ENCODE assay signal across 1 cellular context in genomic region chr14:37493606-37494005, GRCh38.
A peak's percentile ranks its signal among the peaks of the same experiment; 100 is the strongest.
TF ChIP-seq lines count a peak whose summit lies in the region.

No MANE protein-coding gene starts in this region.

TF ChIP-seq in HepG2, 621 proteins besides CTCF, POLR2A, EP300 and RAD21 (continued from another document and continues in another):
- TF ChIP-seq ZNF710 (CRISPR knock-in tag; IDR thresholded peaks at IDR 0.05; ENCODE audit: borderline replicate concordance), result no peak
- TF ChIP-seq ERF (CRISPR knock-in tag; IDR thresholded peaks at IDR 0.05), result no peak
- no peak for TF ChIP-seq RERE (CRISPR knock-in tag; IDR thresholded peaks at IDR 0.05; ENCODE audit: low read depth)
- no peak for TF ChIP-seq ZNF773 (CRISPR knock-in tag; IDR thresholded peaks at IDR 0.05; ENCODE audit: borderline replicate concordance)
- no peak for TF ChIP-seq KLF12 (CRISPR knock-in tag; IDR thresholded peaks at IDR 0.05; ENCODE audit: borderline replicate concordance)
- no peak for TF ChIP-seq ATF5 (CRISPR knock-in tag; IDR thresholded peaks at IDR 0.05; ENCODE audit: low read depth)
- 0 out of 2 replicates have a peak, but pooled peaks have one; percentile 10 for TF ChIP-seq ZBTB25 (CRISPR knock-in tag; IDR thresholded peaks at IDR 0.05)
- no peak for TF ChIP-seq MAZ (IDR thresholded peaks at IDR 0.05; ENCODE audit: borderline replicate concordance, low read depth, low read length)
- 0 out of 2 replicates have a peak, but pooled peaks have one; percentile 41 for TF ChIP-seq MAZ (CRISPR knock-in tag; IDR thresholded peaks at IDR 0.05; ENCODE audit: low read depth)
- TF ChIP-seq FOXP1 (IDR thresholded peaks at IDR 0.05), result no peak
- TF ChIP-seq FOXP1 (CRISPR knock-in tag; IDR thresholded peaks at IDR 0.05), result 0 out of 2 replicates have a peak, but pooled peaks have one; percentile 29
- no peak for TF ChIP-seq ZNF496 (CRISPR knock-in tag; IDR thresholded peaks at IDR 0.05; ENCODE audit: insufficient replicate concordance)
- TF ChIP-seq MED13 (CRISPR knock-in tag; IDR thresholded peaks at IDR 0.05), result no peak
- TF ChIP-seq GABPA (IDR thresholded peaks at IDR 0.05; ENCODE audit: low read depth, low read length), result no peak
- no peak for TF ChIP-seq GABPA (CRISPR knock-in tag; IDR thresholded peaks at IDR 0.05; ENCODE audit: low read depth)
- TF ChIP-seq HMGA1 (CRISPR knock-in tag; conservative IDR thresholded peaks at IDR 0.05), result no peak
- peak; percentile 29; the same call in 1 of the 2 replicates for TF ChIP-seq YEATS4 (CRISPR knock-in tag; IDR thresholded peaks at IDR 0.05; ENCODE audit: borderline replicate concordance)
- 0 out of 2 replicates have a peak, but pooled peaks have one; percentile 39 for TF ChIP-seq KAT8 (CRISPR knock-in tag; IDR thresholded peaks at IDR 0.05)
- no peak for TF ChIP-seq SP1 (IDR thresholded peaks at IDR 0.05)
- no peak for TF ChIP-seq SP1 (CRISPR knock-in tag; IDR thresholded peaks at IDR 0.05)
- peak; percentile 81 for TF ChIP-seq CEBPG (CRISPR knock-in tag; IDR thresholded peaks at IDR 0.05)
- no peak for TF ChIP-seq BRF2 (CRISPR knock-in tag; IDR thresholded peaks at IDR 0.05)
- TF ChIP-seq ZNF737 (CRISPR knock-in tag; IDR thresholded peaks at IDR 0.05; ENCODE audit: borderline replicate concordance), result no peak
- no peak for TF ChIP-seq ASH2L (IDR thresholded peaks at IDR 0.05; ENCODE audit: insufficient read length, low read depth, low read length)
- no peak for TF ChIP-seq HDAC2 (CRISPR knock-in tag; IDR thresholded peaks at IDR 0.05)
- no peak for TF ChIP-seq BRCA1 (CRISPR knock-in tag; IDR thresholded peaks at IDR 0.05)
- TF ChIP-seq PAXIP1 (CRISPR knock-in tag; conservative IDR thresholded peaks at IDR 0.05), result 0 out of 2 replicates have a peak, but pooled peaks have one; percentile 16
- TF ChIP-seq SMAD1 (CRISPR knock-in tag; IDR thresholded peaks at IDR 0.05; ENCODE audit: borderline replicate concordance, low read depth), result no peak
- no peak for TF ChIP-seq ZNF557 (CRISPR knock-in tag; IDR thresholded peaks at IDR 0.05)
- no peak for TF ChIP-seq ZNF230 (CRISPR knock-in tag; IDR thresholded peaks at IDR 0.05)
- peak; percentile 78 for TF ChIP-seq POGZ (CRISPR knock-in tag; IDR thresholded peaks at IDR 0.05)
- TF ChIP-seq ZNF543 (CRISPR knock-in tag; IDR thresholded peaks at IDR 0.05), result no peak
- TF ChIP-seq RCOR2 (CRISPR knock-in tag; IDR thresholded peaks at IDR 0.05), result no peak
- peak; percentile 73; the same call in 1 of the 2 replicates for TF ChIP-seq FOXA3 (CRISPR knock-in tag; IDR thresholded peaks at IDR 0.05)
- TF ChIP-seq ZNF510 (CRISPR knock-in tag; IDR thresholded peaks at IDR 0.05; ENCODE audit: low read depth), result no peak
- peak; percentile 95; the same call in 1 of the 2 replicates for TF ChIP-seq HOMEZ (CRISPR knock-in tag; IDR thresholded peaks at IDR 0.05; ENCODE audit: low read depth)
- TF ChIP-seq ZNF660 (CRISPR knock-in tag; IDR thresholded peaks at IDR 0.05; ENCODE audit: borderline replicate concordance, low read depth), result no peak
- no peak for TF ChIP-seq FOXP4 (CRISPR knock-in tag; IDR thresholded peaks at IDR 0.05)
- TF ChIP-seq ZNF678 (CRISPR knock-in tag; IDR thresholded peaks at IDR 0.05), result no peak
- TF ChIP-seq SP4 (CRISPR knock-in tag; IDR thresholded peaks at IDR 0.05), result no peak
- TF ChIP-seq ZNF576 (CRISPR knock-in tag; IDR thresholded peaks at IDR 0.05), result no peak
- peak; percentile 56; the same call in 1 of the 2 replicates for TF ChIP-seq RARA (CRISPR knock-in tag; IDR thresholded peaks at IDR 0.05)
- TF ChIP-seq ZNF615 (CRISPR knock-in tag; IDR thresholded peaks at IDR 0.05; ENCODE audit: borderline replicate concordance), result no peak
- TF ChIP-seq HMGXB4 (CRISPR knock-in tag; IDR thresholded peaks at IDR 0.05; ENCODE audit: borderline replicate concordance in 1 of 2, low read depth in 1 of 2), result no peak
